In genomic region chr14:23095196-23096108, GRCh38 we compare ENCODE assay signal across 8 cellular contexts. TPM values are rescaled to one million over a fixed set of nuclear protein-coding genes. Genes with fewer than 3 reads are reported as not detected.
DNase-seq lines count a peak whose midpoint lies in the region; ATAC-seq and TF ChIP-seq lines count a peak whose summit lies in the region.

A gene with protein sequence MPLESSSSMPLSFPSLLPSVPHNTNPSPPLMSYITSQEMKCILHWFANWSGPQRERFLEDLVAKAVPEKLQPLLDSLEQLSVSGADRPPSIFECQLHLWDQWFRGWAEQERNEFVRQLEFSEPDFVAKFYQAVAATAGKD (plus strand): TSS chr14:23095505. CDS start chr14:23097659, 2,154 bp downstream.

- no peak within 1 kb of the TSS for H3K27ac Mint-ChIP-seq in activated naive CD8-positive, alpha-beta T cell treated with anti-CD3 and anti-CD28 coated beads, Interleukin-2, amount 50 U/mL, for 24 hours

- H3K36me3 ChIP-seq in NT2/D1 (ENCODE audit: insufficient read depth, insufficient read length, low read length) (peaks cover 51% of the 10 kb centered on the region), heart right ventricle (peaks cover 0 to 56% (median 29%) of the 10 kb centered on the region in 9 donors), psoas muscle (ENCODE audit: insufficient read depth in 1 of 2, low read depth in 1 of 2) (peaks cover 8 to 56% of the 10 kb centered on the region in 2 donors)

- no peaks in the 10 kb centered on the region for H3K9me3 Mint-ChIP-seq in activated naive CD8-positive, alpha-beta T cell treated with anti-CD3 and anti-CD28 coated beads, Interleukin-2, amount 50 U/mL, for 24 hours

- peak; percentile 95 for ATAC-seq in activated naive CD8-positive, alpha-beta T cell treated with anti-CD3 and anti-CD28 coated beads, Interleukin-2, amount 50 U/mL, for 24 hours
- ATAC-seq in heart right ventricle, result peak; percentile 94 to 97 (median 96)
- ATAC-seq in psoas muscle, result peak; percentile 92 to 96 (median 94)

- peaks cover 43% of the 10 kb centered on the region for H3K4me1 Mint-ChIP-seq in activated naive CD8-positive, alpha-beta T cell treated with anti-CD3 and anti-CD28 coated beads, Interleukin-2, amount 50 U/mL, for 24 hours

- no peaks in the 10 kb centered on the region for H3K27me3 ChIP-seq in NT2/D1 (ENCODE audit: insufficient read depth, insufficient read length)
- no peaks in the 10 kb centered on the region for H3K27me3 ChIP-seq in heart right ventricle
- no peaks in the 10 kb centered on the region for H3K27me3 ChIP-seq in psoas muscle (ENCODE audit: insufficient read depth in 3 of 3, low read length in 2 of 3)

- WGBS in heart right ventricle, 2 donors, result 0% methylated on average over 46 of the region's 46 CpGs
- WGBS in psoas muscle, 3 donors, result 0% methylated on average over 46 of the region's 46 CpGs

- DNase-seq in GM12864 (ENCODE audit: low read depth) (peak; percentile 98), HFF-Myc (ENCODE audit: extremely low read depth, low read depth) (peak; percentile 98), NT2/D1 (ENCODE audit: low read depth, low spot score) (peak; percentile 96), heart right ventricle (peak; percentile 34 to 100), psoas muscle (peak; percentile 99 to 100), cerebellar nuclear complex (lab: John Stamatoyannopoulos, UW) (no peak), NCI-H774 (lab: John Stamatoyannopoulos, UW) (no peak)
- no peak for DNase-seq in activated naive CD8-positive, alpha-beta T cell treated with anti-CD3 and anti-CD28 coated beads, Interleukin-2, amount 50 U/mL, for 24 hours

- H3K9ac ChIP-seq in NT2/D1 (ENCODE audit: insufficient read length, low read depth), result peak within 1 kb of the TSS; percentile 99

- H3K4me3 Mint-ChIP-seq in activated naive CD8-positive, alpha-beta T cell treated with anti-CD3 and anti-CD28 coated beads, Interleukin-2, amount 50 U/mL, for 24 hours, result no peak within 1 kb of the TSS

- H3K9me3 ChIP-seq in NT2/D1 (ENCODE audit: insufficient read depth, low read length) (no peaks in the 10 kb centered on the region), heart right ventricle (no peaks in the 10 kb centered on the region), psoas muscle (no peaks in the 10 kb centered on the region)

- no peaks in the 10 kb centered on the region for H3K27me3 Mint-ChIP-seq in activated naive CD8-positive, alpha-beta T cell treated with anti-CD3 and anti-CD28 coated beads, Interleukin-2, amount 50 U/mL, for 24 hours

- H3K4me3 ChIP-seq in GM12864 (ENCODE audit: low read depth, low read length) (peak within 1 kb of the TSS; percentile 78), HFF-Myc (replicated peaks; ENCODE audit: low read depth, low read length) (peak within 1 kb of the TSS; percentile 94), NT2/D1 (ENCODE audit: insufficient read length, low read depth) (peak within 1 kb of the TSS; percentile 94), heart right ventricle (peak within 1 kb of the TSS; percentile 66 to 97 (median 76)), psoas muscle (peak within 1 kb of the TSS; percentile 97)

- H3K27ac ChIP-seq in heart right ventricle (peak within 1 kb of the TSS; percentile 92 to 99 (median 96)), psoas muscle (peak within 1 kb of the TSS; percentile 99)

- H3K4me1 ChIP-seq in NT2/D1 (ENCODE audit: insufficient read depth, insufficient read length), result no peaks in the 10 kb centered on the region
- H3K4me1 ChIP-seq in heart right ventricle, result peaks cover 8 to 62% (median 49%) of the 10 kb centered on the region in 9 donors
- peaks cover 30% of the 10 kb centered on the region for H3K4me1 ChIP-seq in psoas muscle

- TF ChIP-seq CTCF in GM12864 (IDR thresholded peaks at IDR 0.05; ENCODE audit: low read depth, low read length, missing control alignments) (no peak), HFF-Myc (IDR thresholded peaks at IDR 0.05; ENCODE audit: low read depth, low read length, missing control alignments) (no peak), heart right ventricle (IDR thresholded peaks at IDR 0.05) (no peak), psoas muscle (IDR thresholded peaks at IDR 0.05) (no peak)

- peaks cover 42% of the 10 kb centered on the region for H3K36me3 Mint-ChIP-seq in activated naive CD8-positive, alpha-beta T cell treated with anti-CD3 and anti-CD28 coated beads, Interleukin-2, amount 50 U/mL, for 24 hours (ENCODE audit: low read depth)

- intact Hi-C loops in heart right ventricle (cut with DNase I), result loop anchor here in 2 of 10 donors (2.0 to 5.0 kb wide), 2 partner anchors 25 to 852 kb away; no protein-coding TSS in a partner anchor
- intact Hi-C loops in psoas muscle (cut with DNase I), result no loop called here

RNA-seq across cellular contexts. Expression of the gene that starts here (rescaled TPM):
- 10 to 100 TPM; 22.3 to 35.9 (median 28.4) TPM for total RNA-seq in heart right ventricle
- 10 to 100 TPM in 1 of 2 donors, 1 to 10 TPM in 1; 9.8 to 43.3 TPM for polyA plus RNA-seq in heart right ventricle
- 10 to 100 TPM; 24.2 to 31.3 (median 27.0) TPM for total RNA-seq in psoas muscle
- 10 to 100 TPM; 23.2 to 65.3 (median 47.1) TPM for polyA plus RNA-seq in psoas muscle

Comparison
In these comparisons a context has a peak if more than half of its experiments do, and no peak if none do; other contexts are left out.
1. DNase-seq: peak in GM12864 (single experiment), HFF-Myc (single experiment), NT2/D1 (single experiment), heart right ventricle (2 of 2) and psoas muscle (2 of 2); none in activated naive CD8-positive, alpha-beta T cell treated with anti-CD3 and anti-CD28 coated beads, Interleukin-2, amount 50 U/mL, for 24 hours (single experiment), cerebellar nuclear complex (0 of 2) and NCI-H774 (single experiment).
2. Peak in every context shown above with its lines, with median percentiles within 50 percentile points of each other: H3K4me3 ChIP-seq and ATAC-seq.